Comparison of ENCODE assay signal across 25 cellular contexts in the genomic region with DNA sequence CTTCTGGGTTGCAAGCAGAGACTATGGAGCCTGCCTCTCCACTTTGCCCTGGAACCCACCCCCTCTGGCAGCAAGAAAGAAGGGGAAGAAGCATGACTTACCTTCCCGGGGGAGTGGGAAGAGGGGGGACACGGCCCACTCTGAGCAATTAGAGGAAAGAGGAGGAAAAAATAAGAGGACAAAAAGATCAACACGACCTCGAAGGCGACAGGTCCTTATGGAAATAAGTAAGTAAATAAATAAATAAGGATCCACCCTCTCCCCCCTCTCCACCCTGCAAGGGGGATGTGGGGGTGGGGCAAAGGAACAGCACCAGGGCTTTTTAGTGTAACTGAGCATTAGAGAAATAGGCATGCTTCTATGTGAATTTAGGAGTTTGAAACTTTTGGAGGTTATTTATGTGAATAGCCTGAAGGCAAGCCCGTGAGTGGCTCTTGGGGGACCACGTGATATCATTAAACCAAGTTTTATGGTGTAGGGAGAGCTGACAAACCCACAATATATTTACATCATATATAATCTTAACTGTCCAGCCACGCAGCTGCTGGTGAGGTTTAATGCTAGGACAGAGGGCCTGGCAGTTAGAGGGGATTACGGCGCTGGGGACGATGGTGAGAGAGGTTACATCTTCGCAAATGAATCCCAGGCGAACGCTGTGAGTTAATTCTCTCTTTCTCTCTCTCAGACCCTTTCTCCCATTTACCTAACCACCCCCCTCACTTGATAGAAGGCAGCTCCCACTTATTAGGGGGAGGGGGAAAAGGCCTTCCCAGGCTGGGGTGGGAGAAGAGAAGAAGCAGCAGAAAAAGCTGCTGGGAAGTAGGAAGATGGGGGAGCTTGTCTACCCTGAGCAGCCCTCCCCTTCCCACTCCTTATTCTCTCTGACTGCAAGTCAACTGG. TPM values are rescaled to one million over a fixed set of nuclear protein-coding genes. Genes with fewer than 3 reads are reported as not detected.
DNase-seq lines count a peak whose midpoint lies in the region; ATAC-seq and TF ChIP-seq lines count a peak whose summit lies in the region.
"Had no signal": no experiment of that assay in that cellular context is flagged by ENCODE, and none has a peak within 500 bp of the region (broad histone marks: within the 10 kb centered on the region; RNA-seq: fewer than 3 reads in every experiment).

No MANE protein-coding gene starts in this region.

- intact Hi-C loops in left colon (cut with DNase I, micrococcal nuclease) (no loop called here), right cardiac atrium (cut with DNase I) (loop anchor here in 1 of 4 donors (10.0 kb wide), 1 partner anchor 157 kb away; no protein-coding TSS in a partner anchor), adrenal gland (cut with DNase I) (loop anchor here in 1 of 2 donors (10.0 kb wide), 1 partner anchor 97 kb away; no protein-coding TSS in a partner anchor)

- ATAC-seq in left colon: peak; percentile 32
- no peak for ATAC-seq in HG03432 (IDR thresholded peaks at IDR 0.05; ENCODE audit: unreplicated experiment)
- no peak for ATAC-seq in right cardiac atrium
- ATAC-seq: right lobe of liver had no signal

- H3K9ac ChIP-seq in HUES6 (ENCODE audit: low read length) (peak overlapping the region; percentile 71), adipocyte (ENCODE audit: low read length) (peak overlapping the region; percentile 32), subcutaneous abdominal adipose tissue (ENCODE audit: low read length in 5 of 5) (no peak overlapping the region)

- H3K27me3 ChIP-seq in HUES6 (ENCODE audit: control insufficient read depth, insufficient read depth, low read length): peaks cover 100% of the 10 kb centered on the region
- H3K27me3 ChIP-seq in adipocyte (replicated peaks; ENCODE audit: control insufficient read depth, insufficient read depth, low read length): no peaks in the 10 kb centered on the region
- H3K27me3 ChIP-seq in subcutaneous abdominal adipose tissue (ENCODE audit: control insufficient read depth in 5 of 5, insufficient read depth in 4 of 5, low read length in 5 of 5): peaks cover 0 to 38% (median 25%) of the 10 kb centered on the region in 5 donors
- H3K27me3 ChIP-seq in right cardiac atrium (ENCODE audit: control insufficient read depth, insufficient read depth): no peaks in the 10 kb centered on the region
- H3K27me3 ChIP-seq in adrenal gland: no peaks in the 10 kb centered on the region

- no peaks in the 10 kb centered on the region for H3K36me3 ChIP-seq in HUES6 (ENCODE audit: control insufficient read depth, insufficient read depth, low read length)
- H3K36me3 ChIP-seq in adipocyte (ENCODE audit: control insufficient read depth, insufficient read depth, low read length, severe bottlenecking): no peaks in the 10 kb centered on the region
- H3K36me3 ChIP-seq in subcutaneous abdominal adipose tissue (ENCODE audit: control insufficient read depth in 5 of 5, insufficient read depth in 5 of 5, low read length in 5 of 5): no peaks in the 10 kb centered on the region
- H3K36me3 ChIP-seq in adrenal gland (replicated peaks in 1 of 2): no peaks in the 10 kb centered on the region
- H3K36me3 ChIP-seq: pancreas, right lobe of liver had no signal

- H3K4me3 ChIP-seq in HUES6 (ENCODE audit: low read depth, low read length) (peak overlapping the region; percentile 25; the same call in 1 of the 2 replicates), adipocyte (ENCODE audit: low read length) (no peak overlapping the region), subcutaneous abdominal adipose tissue (ENCODE audit: low read depth in 1 of 5, low read length in 5 of 5) (peak overlapping the region in 1 of 5 donors; percentile 1), right cardiac atrium (ENCODE audit: low read length) (no peak overlapping the region), adrenal gland (no peak overlapping the region)
- H3K4me3 ChIP-seq: pancreas, PC-9, right lobe of liver had no signal

- WGBS in right cardiac atrium: 41% methylated on average over 14 of the region's 14 CpGs
- WGBS in adrenal gland, 4 donors: 60 to 75% (median 70%) methylated on average over 14 of the region's 14 CpGs

- H3K9me3 ChIP-seq in HUES6 (ENCODE audit: control insufficient read depth, insufficient read depth, low read depth, low read length): no peaks in the 10 kb centered on the region
- no peaks in the 10 kb centered on the region for H3K9me3 ChIP-seq in adipocyte (ENCODE audit: control insufficient read depth, low read length)
- no peaks in the 10 kb centered on the region for H3K9me3 ChIP-seq in subcutaneous abdominal adipose tissue (ENCODE audit: control insufficient read depth in 5 of 5, low read length in 5 of 5)
- no peaks in the 10 kb centered on the region for H3K9me3 ChIP-seq in right cardiac atrium (ENCODE audit: control insufficient read depth, low read length)
- H3K9me3 ChIP-seq in adrenal gland (replicated peaks in 1 of 3): no peaks in the 10 kb centered on the region
- H3K9me3 ChIP-seq: pancreas, right lobe of liver had no signal

- DNase-seq in adipocyte (ENCODE audit: low read depth): no peak
- DNase-seq in left colon: no peak
- DNase-seq in right cardiac atrium: no peak
- no peak for DNase-seq in adrenal gland
- DNase-seq: activated naive CD4-positive, alpha-beta T cell treated with Interleukin-2 at 50 U/mL for 16 hours; activated T-cell treated with anti-CD3 and anti-CD28 coated beads, Interleukin-2, amount 50 U/mL, for 24 hours; caudate nucleus; hypothalamus; KBM-7; naive B cell; NCI-H774; PC-9; right lobe of liver; SHP77 treated with DMSO at 0.1 percent for 48 hours; stimulated activated CD4-positive, alpha-beta T cell treated with anti-CD3 and anti-CD28 coated beads, Interleukin-15, amount 100 ng/mL, for 24 hours had no signal

- TF ChIP-seq CTCF in adrenal gland (IDR thresholded peaks at IDR 0.05): no peak

- no peak for TF ChIP-seq POLR2A in adrenal gland (IDR thresholded peaks at IDR 0.05)

- peaks cover 9% of the 10 kb centered on the region for H3K4me1 ChIP-seq in HUES6 (ENCODE audit: control insufficient read depth, insufficient read depth, low read length)
- peaks cover 62% of the 10 kb centered on the region for H3K4me1 ChIP-seq in adipocyte (ENCODE audit: control insufficient read depth, insufficient read depth, low read length)
- H3K4me1 ChIP-seq in subcutaneous abdominal adipose tissue (ENCODE audit: control insufficient read depth in 5 of 5, insufficient read depth in 5 of 5, low read length in 5 of 5): peaks cover 5 to 60% (median 57%) of the 10 kb centered on the region in 5 donors
- peaks cover 3% of the 10 kb centered on the region for H3K4me1 ChIP-seq in right cardiac atrium (ENCODE audit: control insufficient read depth, insufficient read depth, low read length)
- H3K4me1 ChIP-seq in adrenal gland (replicated peaks in 1 of 2): peaks cover 7 to 18% of the 10 kb centered on the region in 2 donors
- H3K4me1 ChIP-seq: pancreas had no signal

- no peak overlapping the region for H3K27ac ChIP-seq in HUES6 (ENCODE audit: low read depth, low read length)
- H3K27ac ChIP-seq in subcutaneous abdominal adipose tissue (ENCODE audit: low read depth, low read length): peak overlapping the region; percentile 48
- no peak overlapping the region for H3K27ac ChIP-seq in right cardiac atrium (ENCODE audit: low read length)
- peak overlapping the region in 1 of 5 donors; percentile 82 for H3K27ac ChIP-seq in adrenal gland
- H3K27ac ChIP-seq: C4-2B, foreskin keratinocyte, pancreas, PC-9, right lobe of liver had no signal

RNA-seq across cellular contexts. Expression of gene HOXC5, which starts 4.8 kb away (rescaled TPM):
- total RNA-seq in left colon (not detected), right cardiac atrium (not detected), adrenal gland (1 to 10 TPM in 3 of 8 donors, under 1 TPM in 5; 0.36 to 1.9 (median 0.91) TPM)
- polyA plus RNA-seq in right cardiac atrium (0.11 TPM), adrenal gland (1 to 10 TPM in 1 of 3 donors, under 1 TPM in 2; 0.48 to 1.3 (median 0.51) TPM)
- total RNA-seq: dermis microvascular lymphatic vessel endothelial cell, H4, lung microvascular endothelial cell, pancreas, right lobe of liver had no signal
- polyA plus RNA-seq: AG04450, pancreas had no signal

RNA-seq across cellular contexts. Expression of gene HOXC6, which starts 9.4 kb away (rescaled TPM):
- total RNA-seq in left colon (not detected), right cardiac atrium (under 1 TPM in 3 of 4 donors, not detected in 1; 0.34 to 0.65 (median 0.42) TPM), adrenal gland (10 to 100 TPM in 4 of 8 donors, 1 to 10 TPM in 4; 1.5 to 20.3 (median 9.4) TPM)
- polyA plus RNA-seq in right cardiac atrium (0.48 TPM), adrenal gland (10 to 100 TPM; 19.9 to 23.1 (median 21.2) TPM)
- total RNA-seq: dermis microvascular lymphatic vessel endothelial cell, lung microvascular endothelial cell, right lobe of liver had no signal

RNA-seq across cellular contexts. Expression of gene HOXC4, which starts 16.0 kb away (rescaled TPM):
- total RNA-seq in left colon (under 1 TPM in 1 of 2 donors, not detected in 1; 0.18 TPM), right cardiac atrium (under 1 TPM in 3 of 4 donors, not detected in 1; 0.14 to 0.37 (median 0.33) TPM), adrenal gland (1 to 10 TPM in 6 of 8 donors, under 1 TPM in 2; 0.78 to 7.4 (median 3.5) TPM)
- polyA plus RNA-seq in right cardiac atrium (0.32 TPM), adrenal gland (1 to 10 TPM; 2.9 to 7.3 (median 3.0) TPM)
- total RNA-seq: dermis microvascular lymphatic vessel endothelial cell, lung microvascular endothelial cell had no signal
- polyA plus RNA-seq: AG04450 had no signal

RNA-seq across cellular contexts. Expression of gene HOXC8, which starts 28.8 kb away (rescaled TPM):
- total RNA-seq in left colon (not detected), right cardiac atrium (not detected), adrenal gland (1 to 10 TPM; 1.8 to 8.3 (median 4.4) TPM)
- polyA plus RNA-seq in right cardiac atrium (not detected), adrenal gland (1 to 10 TPM; 3.3 to 7.4 (median 3.4) TPM)
- total RNA-seq: dermis microvascular lymphatic vessel endothelial cell, lung microvascular endothelial cell, pancreas, right lobe of liver had no signal
- polyA plus RNA-seq: pancreas had no signal

RNA-seq across cellular contexts. Expression of gene HOXC9, which starts 37.6 kb away (rescaled TPM):
- total RNA-seq in left colon: not detected
- under 1 TPM in 1 of 4 donors, not detected in 3; 0.15 TPM for total RNA-seq in right cardiac atrium
- not detected for polyA plus RNA-seq in right cardiac atrium
- 1 to 10 TPM in 7 of 8 donors, not detected in 1; 1.2 to 5.6 (median 2.7) TPM for total RNA-seq in adrenal gland
- 10 to 100 TPM in 1 of 3 donors, 1 to 10 TPM in 2; 5.6 to 12.1 (median 7.3) TPM for polyA plus RNA-seq in adrenal gland
- total RNA-seq: lung microvascular endothelial cell, right lobe of liver had no signal
- polyA plus RNA-seq: AG04450 had no signal

Comparison
In these comparisons a context has a peak if more than half of its experiments do, and no peak if none do; other contexts are left out.
1. H3K9ac ChIP-seq: peak in HUES6 (single experiment) and adipocyte (single experiment); none in subcutaneous abdominal adipose tissue (0 of 5).